ENCODE assay signal across 21 cellular contexts in genomic region chr3:182704926-182705325, GRCh38.
DNase-seq lines count a peak whose midpoint lies in the region; ATAC-seq and TF ChIP-seq lines count a peak whose summit lies in the region.
"Had no signal": no experiment of that assay in that cellular context is flagged by ENCODE, and none has a peak within 500 bp of the region (broad histone marks: within the 10 kb centered on the region; RNA-seq: fewer than 3 reads in every experiment).

No MANE protein-coding gene starts in this region.

- H3K4me3 Mint-ChIP-seq in nephron progenitor cell: no peak overlapping the region
- H3K4me3 Mint-ChIP-seq: activated CD8-positive, alpha-beta T cell treated with anti-CD3 and anti-CD28 coated beads for 36 hours; CD4-positive, CD25-positive, alpha-beta regulatory T cell; natural killer cell treated with Interleukin-12 subunit alpha and Interleukin-12 subunit beta and Interleukin-15 and Interleukin-18, amount 100 ng/mL, for 72 hours; stimulated activated memory B cell treated with anti-CD40 and anti-IgM and Interleukin-4, amounts not matched to agents 10 μg/mL and 1 μg/mL and 100 μg/mL, for 72 hours had no signal

- H3K9me2 ChIP-seq in MM.1S (replicated peaks; ENCODE audit: insufficient read depth, low read length): no peaks in the 10 kb centered on the region

- no peaks in the 10 kb centered on the region for H3K79me2 ChIP-seq in MM.1S (ENCODE audit: low read length)

- peaks cover 6% of the 10 kb centered on the region for H3K4me1 Mint-ChIP-seq in nephron progenitor cell
- H3K4me1 Mint-ChIP-seq: CD4-positive, CD25-positive, alpha-beta regulatory T cell; stimulated activated memory B cell treated with anti-CD40 and anti-IgM and Interleukin-4, amounts not matched to agents 10 μg/mL and 1 μg/mL and 100 μg/mL, for 72 hours had no signal

- no peaks in the 10 kb centered on the region for H3K27me3 ChIP-seq in MM.1S (replicated peaks; ENCODE audit: insufficient read depth, low read length)
- H3K27me3 ChIP-seq: adrenal gland had no signal

- no peak for ATAC-seq in HG02938 (IDR thresholded peaks at IDR 0.05; ENCODE audit: unreplicated experiment)
- ATAC-seq: activated CD8-positive, alpha-beta T cell treated with anti-CD3 and anti-CD28 coated beads for 36 hours; natural killer cell treated with Interleukin-12 subunit alpha and Interleukin-12 subunit beta and Interleukin-15 and Interleukin-18, amount 100 ng/mL, for 72 hours; stimulated activated memory B cell treated with anti-CD40 and anti-IgM and Interleukin-4, amounts not matched to agents 10 μg/mL and 1 μg/mL and 100 μg/mL, for 72 hours had no signal

- no peak overlapping the region for H2AFZ ChIP-seq in MM.1S (ENCODE audit: low read length)

- in situ Hi-C loops in GM13977 (cut with MboI; ENCODE audit: low pct_unique_long_range_greater_than_20kb, low sequenced_read_pairs, unreplicated experiment): loop anchor here (25.0 kb wide), 2 partner anchors 132 to 682 kb away; no protein-coding TSS in a partner anchor

- no peak overlapping the region for H3K27ac ChIP-seq in MM.1S (ENCODE audit: low read length)
- H3K27ac ChIP-seq: adrenal gland, left ventricle myocardium inferior had no signal

- H3F3A ChIP-seq in MM.1S (ENCODE audit: insufficient read depth, low read length): no peaks in the 10 kb centered on the region

- DNase-seq in ELR (ENCODE audit: low read depth) (peak; percentile 14), MM.1S (no peak), cardiac fibroblast (ENCODE audit: low read depth in 2 of 2) (no peak), nephron progenitor cell (no peak), mesenteric fat pad (ENCODE audit: low spot score) (no peak), NCI-H1417 (lab: John Stamatoyannopoulos, UW) (no peak), GM13977 (ENCODE audit: low spot score) (no peak)
- DNase-seq: activated CD8-positive, alpha-beta T cell treated with anti-CD3 and anti-CD28 coated beads for 36 hours; activated T-cell treated with anti-CD3 and anti-CD28 coated beads for 4 hours; adrenal gland; CD4-positive, CD25-positive, alpha-beta regulatory T cell; DMS153; GF-D8; left ventricle myocardium inferior; NCI-H1092; NCI-H510A treated with DMSO at 0.1 percent for 48 hours; stimulated activated CD4-positive, alpha-beta T cell treated with anti-CD3 and anti-CD28 coated beads, Interleukin-1b, Interleukin-23, amount 100 ng/mL, for 48 hours; T-helper 9 cell had no signal

- H3K27ac Mint-ChIP-seq in nephron progenitor cell: no peak overlapping the region
- H3K27ac Mint-ChIP-seq: activated CD8-positive, alpha-beta T cell treated with anti-CD3 and anti-CD28 coated beads for 36 hours; CD4-positive, CD25-positive, alpha-beta regulatory T cell; natural killer cell treated with Interleukin-12 subunit alpha and Interleukin-12 subunit beta and Interleukin-15 and Interleukin-18, amount 100 ng/mL, for 72 hours; stimulated activated memory B cell treated with anti-CD40 and anti-IgM and Interleukin-4, amounts not matched to agents 10 μg/mL and 1 μg/mL and 100 μg/mL, for 72 hours had no signal

- H3K4me3 ChIP-seq in MM.1S (ENCODE audit: low read length) (no peak overlapping the region), cardiac fibroblast (replicated peaks in 1 of 2; ENCODE audit: low read depth in 2 of 2, low read length in 2 of 2) (no peak overlapping the region)
- H3K4me3 ChIP-seq: adrenal gland, left ventricle myocardium inferior had no signal

- no peak overlapping the region for H3K9ac ChIP-seq in MM.1S (ENCODE audit: low read length)

- H3K36me3 Mint-ChIP-seq in nephron progenitor cell (ENCODE audit: low read depth): no peaks in the 10 kb centered on the region
- H3K36me3 Mint-ChIP-seq: CD4-positive, CD25-positive, alpha-beta regulatory T cell; natural killer cell treated with Interleukin-12 subunit alpha and Interleukin-12 subunit beta and Interleukin-15 and Interleukin-18, amount 100 ng/mL, for 72 hours; stimulated activated memory B cell treated with anti-CD40 and anti-IgM and Interleukin-4, amounts not matched to agents 10 μg/mL and 1 μg/mL and 100 μg/mL, for 72 hours had no signal

- no peaks in the 10 kb centered on the region for H3K9me3 ChIP-seq in MM.1S (replicated peaks; ENCODE audit: insufficient read depth, low read length)
- H3K9me3 ChIP-seq: adrenal gland, left ventricle myocardium inferior had no signal

- 0 out of 2 replicates have a peak, but pooled peaks cover 11% of the 10 kb centered on the region for H3K4me1 ChIP-seq in MM.1S (ENCODE audit: low read length)
- H3K4me1 ChIP-seq: adrenal gland, left ventricle myocardium inferior had no signal

- no peaks in the 10 kb centered on the region for H4K20me1 ChIP-seq in MM.1S (ENCODE audit: insufficient read depth, low read length)

- H3K36me3 ChIP-seq in MM.1S (replicated peaks; ENCODE audit: insufficient read depth, low read length): no peaks in the 10 kb centered on the region
- H3K36me3 ChIP-seq: adrenal gland, left ventricle myocardium inferior had no signal

- 0 out of 2 replicates have a peak overlapping the region, but pooled peaks have one; percentile 13 for H3K4me2 ChIP-seq in MM.1S (ENCODE audit: low read depth, low read length)

- peaks cover 4% of the 10 kb centered on the region for H3K27me3 Mint-ChIP-seq in nephron progenitor cell (ENCODE audit: low read depth, poor library complexity)

- H3K9me3 Mint-ChIP-seq in nephron progenitor cell: peaks cover 13% of the 10 kb centered on the region
- H3K9me3 Mint-ChIP-seq: activated CD8-positive, alpha-beta T cell treated with anti-CD3 and anti-CD28 coated beads for 36 hours; natural killer cell treated with Interleukin-12 subunit alpha and Interleukin-12 subunit beta and Interleukin-15 and Interleukin-18, amount 100 ng/mL, for 72 hours; stimulated activated memory B cell treated with anti-CD40 and anti-IgM and Interleukin-4, amounts not matched to agents 10 μg/mL and 1 μg/mL and 100 μg/mL, for 72 hours had no signal

- TF ChIP-seq CTCF in MM.1S (IDR thresholded peaks at IDR 0.05; ENCODE audit: low read length) (peak; percentile 15; the same call in 1 of the 2 replicates), cardiac fibroblast (IDR thresholded peaks at IDR 0.05; ENCODE audit: low read depth, low read length) (peak; percentile 7), nephron progenitor cell (IDR thresholded peaks at IDR 0.05) (peak; percentile 36), GM13977 (IDR thresholded peaks at IDR 0.05; ENCODE audit: extremely low read depth, insufficient read depth, missing control alignments) (no peak)
